In genomic region chr4:163109967-163110366, GRCh38 we compare ENCODE assay signal across 11 cellular contexts. TPM values are rescaled to one million over a fixed set of nuclear protein-coding genes. Genes with fewer than 3 reads are reported as not detected.
DNase-seq lines count a peak whose midpoint lies in the region; ATAC-seq and TF ChIP-seq lines count a peak whose summit lies in the region.
"Had no signal": no experiment of that assay in that cellular context is flagged by ENCODE, and none has a peak within 500 bp of the region (broad histone marks: within the 10 kb centered on the region; RNA-seq: fewer than 3 reads in every experiment).

No MANE protein-coding gene starts in this region.

- H3K4me3 ChIP-seq in heart right ventricle (no peak overlapping the region), lower leg skin (ENCODE audit: low read depth, poor library complexity, severe bottlenecking) (no peak overlapping the region), right atrium auricular region (no peak overlapping the region)

- peaks cover 20% of the 10 kb centered on the region for H3K4me1 Mint-ChIP-seq in activated CD4-positive, alpha-beta T cell treated with anti-CD3 and anti-CD28 coated beads, Interleukin-2, amount 10 ng/mL, durations not matched to agents 7 days and 5 days

- WGBS in heart right ventricle, 2 donors: 92 to 94% methylated on average over 1 of the region's 1 CpG
- 90 to 92% methylated on average over 1 of the region's 1 CpG for WGBS in lower leg skin, 2 donors

- TF ChIP-seq CTCF in heart right ventricle (IDR thresholded peaks at IDR 0.05): no peak
- no peak for TF ChIP-seq CTCF in lower leg skin (IDR thresholded peaks at IDR 0.05)
- no peak for TF ChIP-seq CTCF in right atrium auricular region (IDR thresholded peaks at IDR 0.05)

- H3K27ac ChIP-seq in heart right ventricle (no peak overlapping the region), right atrium auricular region (no peak overlapping the region)

- CTCF ChIA-PET in activated CD4-positive, alpha-beta T cell treated with anti-CD3 and anti-CD28 coated beads, Interleukin-2, amount 10 ng/mL, durations not matched to agents 7 days and 5 days (lab: Charles Lee): interaction anchor here (1.0 kb wide), 1 partner anchor 10 kb away, joined by 3 read pairs; no protein-coding TSS in a partner anchor

- intact Hi-C loops in heart right ventricle (cut with DNase I): no loop called here
- intact Hi-C loops in lower leg skin (cut with DNase I; ENCODE audit: low total_unique reads): no loop called here

- no peaks in the 10 kb centered on the region for H3K27me3 Mint-ChIP-seq in activated CD4-positive, alpha-beta T cell treated with anti-CD3 and anti-CD28 coated beads, Interleukin-2, amount 10 ng/mL, durations not matched to agents 7 days and 5 days

- POLR2A ChIA-PET in activated CD4-positive, alpha-beta T cell treated with anti-CD3 and anti-CD28 coated beads, Interleukin-2, amount 10 ng/mL, durations not matched to agents 7 days and 5 days (lab: Charles Lee): no interaction called here

- H3K36me3 ChIP-seq in heart right ventricle (peaks cover 0 to 6% (median 0%) of the 10 kb centered on the region in 9 donors), right atrium auricular region (no peaks in the 10 kb centered on the region)

- H3K4me3 Mint-ChIP-seq in activated CD4-positive, alpha-beta T cell treated with anti-CD3 and anti-CD28 coated beads, Interleukin-2, amount 10 ng/mL, durations not matched to agents 7 days and 5 days: no peak overlapping the region

- H3K27ac Mint-ChIP-seq in activated CD4-positive, alpha-beta T cell treated with anti-CD3 and anti-CD28 coated beads, Interleukin-2, amount 10 ng/mL, durations not matched to agents 7 days and 5 days: peak overlapping the region; percentile 72

- H3K27me3 ChIP-seq in heart right ventricle: no peaks in the 10 kb centered on the region
- no peaks in the 10 kb centered on the region for H3K27me3 ChIP-seq in right atrium auricular region

- no peaks in the 10 kb centered on the region for H3K9me3 Mint-ChIP-seq in activated CD4-positive, alpha-beta T cell treated with anti-CD3 and anti-CD28 coated beads, Interleukin-2, amount 10 ng/mL, durations not matched to agents 7 days and 5 days

- no peaks in the 10 kb centered on the region for H3K9me3 ChIP-seq in heart right ventricle
- no peaks in the 10 kb centered on the region for H3K9me3 ChIP-seq in right atrium auricular region

- peak; percentile 9 for DNase-seq in activated CD4-positive, alpha-beta T cell treated with anti-CD3 and anti-CD28 coated beads, Interleukin-2, amount 10 ng/mL, durations not matched to agents 7 days and 5 days
- DNase-seq in activated CD4-positive, alpha-beta T cell treated with anti-CD3 and anti-CD28 coated beads for 1 hour: no peak
- DNase-seq in heart right ventricle (no peak), NCI-H2196 (lab: John Stamatoyannopoulos, UW; ENCODE audit: unreplicated experiment) (no peak), lower leg skin (ENCODE audit: low spot score in 2 of 2) (no peak), right atrium auricular region (ENCODE audit: low spot score) (no peak)
- DNase-seq: activated effector memory CD4-positive, alpha-beta T cell treated with anti-CD3 and anti-CD28 coated beads, Interleukin-2, amount 50 U/mL, for 16 hours; cerebellar nuclear complex; GDM1 had no signal

- peak; percentile 71 for ATAC-seq in HG02588 (IDR thresholded peaks at IDR 0.05; ENCODE audit: unreplicated experiment)
- ATAC-seq in HG03432 (IDR thresholded peaks at IDR 0.05; ENCODE audit: unreplicated experiment): peak; percentile 62
- no peak for ATAC-seq in heart right ventricle

- H3K4me1 ChIP-seq in heart right ventricle (no peaks in the 10 kb centered on the region), right atrium auricular region (no peaks in the 10 kb centered on the region)

- no peak for TF ChIP-seq POLR2A in lower leg skin (IDR thresholded peaks at IDR 0.05)

- H3K36me3 Mint-ChIP-seq in activated CD4-positive, alpha-beta T cell treated with anti-CD3 and anti-CD28 coated beads, Interleukin-2, amount 10 ng/mL, durations not matched to agents 7 days and 5 days (ENCODE audit: low read depth): no peaks in the 10 kb centered on the region

RNA-seq across cellular contexts. Expression of gene NAF1, which starts 56.7 kb away (rescaled TPM):
- 10 to 100 TPM; 15.7 to 16.0 TPM for total RNA-seq in activated CD4-positive, alpha-beta T cell treated with anti-CD3 and anti-CD28 coated beads, Interleukin-2, amount 10 ng/mL, durations not matched to agents 7 days and 5 days
- total RNA-seq in heart right ventricle (10 to 100 TPM; 11.8 to 14.1 (median 13.4) TPM), lower leg skin (10 to 100 TPM; 22.7 to 42.7 (median 27.3) TPM), right atrium auricular region (10 to 100 TPM; 11.1 to 13.3 TPM)
- 1 to 10 TPM; 1.8 to 3.8 TPM for polyA plus RNA-seq in heart right ventricle

Comparison
In these comparisons a context has a peak if more than half of its experiments do, and no peak if none do; other contexts are left out.
1. ATAC-seq: peak in HG02588 (single experiment) and HG03432 (single experiment); none in heart right ventricle (0 of 8).